ENCODE assay signal across 19 cellular contexts in genomic region chr3:182058488-182058887, GRCh38.
"Had no signal": no experiment of that assay in that cellular context is flagged by ENCODE, and none has a peak within 500 bp of the region (broad histone marks: within the 10 kb centered on the region; RNA-seq: fewer than 3 reads in every experiment).

No MANE protein-coding gene starts in this region.

- H3K4me1 Mint-ChIP-seq: activated B cell treated with CpG ODN at 0.5 μM for 24 hours; activated CD4-positive, alpha-beta T cell treated with anti-CD3 and anti-CD28 coated beads, Interleukin-2, amount 10 ng/mL, durations not matched to agents 24 days and 14 days; activated naive CD4-positive, alpha-beta T cell treated with anti-CD3 and anti-CD28 coated beads, Interleukin-2, amount 50 U/mL, for 24 hours; naive B cell had no signal

- H3K36me3 ChIP-seq: gastroesophageal sphincter, heart right ventricle, neural progenitor cell, thyroid gland had no signal

- H3K9me3 ChIP-seq: gastroesophageal sphincter, heart right ventricle, thyroid gland had no signal

- DNase-seq: activated B cell treated with CpG ODN at 0.5 μM for 24 hours; activated CD4-positive, alpha-beta T cell treated with anti-CD3 and anti-CD28 coated beads, Interleukin-2, amount 10 ng/mL, durations not matched to agents 24 days and 14 days; activated CD8-positive, alpha-beta memory T cell treated with anti-CD3 and anti-CD28 coated beads, Interleukin-2, amount 50 U/mL, for 4 hours; activated CD8-positive, alpha-beta T cell treated with anti-CD3 and anti-CD28 coated beads, Interleukin-2, amount 10 ng/mL, durations not matched to agents 7 days and 5 days; activated effector memory CD4-positive, alpha-beta T cell treated with anti-CD3 and anti-CD28 coated beads, Interleukin-2, amount 50 U/mL, for 16 hours; activated T-cell treated with anti-CD3 and anti-CD28 coated beads, Interleukin-2, amount 50 U/mL, for 48 hours; cortex of kidney; effector CD8-positive, alpha-beta T cell; heart right ventricle; naive B cell; stimulated activated CD4-positive, alpha-beta T cell treated with anti-CD3 and anti-CD28 coated beads, Interleukin-12 subunit alpha, Interleukin-12 subunit beta, amount 100 ng/mL, for 4 hours; stimulated activated CD4-positive, alpha-beta T cell treated with anti-CD3 and anti-CD28 coated beads, Interleukin-2, amount 100 ng/mL, for 24 hours; thyroid gland had no signal

- H3K4me1 ChIP-seq: gastroesophageal sphincter, heart right ventricle, neural progenitor cell, parathyroid adenoma, thyroid gland had no signal

- H3K27me3 Mint-ChIP-seq: activated B cell treated with CpG ODN at 0.5 μM for 24 hours; activated CD4-positive, alpha-beta T cell treated with anti-CD3 and anti-CD28 coated beads, Interleukin-2, amount 10 ng/mL, durations not matched to agents 24 days and 14 days; activated naive CD4-positive, alpha-beta T cell treated with anti-CD3 and anti-CD28 coated beads, Interleukin-2, amount 50 U/mL, for 24 hours; naive B cell had no signal

- H3K27ac ChIP-seq: gastroesophageal sphincter, heart right ventricle, neural progenitor cell, parathyroid adenoma, thyroid gland had no signal

- H3K4me3 ChIP-seq: gastroesophageal sphincter, heart right ventricle, lung, neural progenitor cell, thyroid gland had no signal

- H3K27ac Mint-ChIP-seq: activated B cell treated with CpG ODN at 0.5 μM for 24 hours; activated CD4-positive, alpha-beta T cell treated with anti-CD3 and anti-CD28 coated beads, Interleukin-2, amount 10 ng/mL, durations not matched to agents 24 days and 14 days; activated CD8-positive, alpha-beta T cell treated with anti-CD3 and anti-CD28 coated beads, Interleukin-2, amount 10 ng/mL, durations not matched to agents 7 days and 5 days; activated naive CD4-positive, alpha-beta T cell treated with anti-CD3 and anti-CD28 coated beads, Interleukin-2, amount 50 U/mL, for 24 hours; brain; naive B cell; neural progenitor cell had no signal

- H3K36me3 Mint-ChIP-seq: activated naive CD4-positive, alpha-beta T cell treated with anti-CD3 and anti-CD28 coated beads, Interleukin-2, amount 50 U/mL, for 24 hours; brain; naive B cell; neural progenitor cell had no signal

- H3K4me3 Mint-ChIP-seq: activated B cell treated with CpG ODN at 0.5 μM for 24 hours; activated CD4-positive, alpha-beta T cell treated with anti-CD3 and anti-CD28 coated beads, Interleukin-2, amount 10 ng/mL, durations not matched to agents 24 days and 14 days; activated CD8-positive, alpha-beta T cell treated with anti-CD3 and anti-CD28 coated beads, Interleukin-2, amount 10 ng/mL, durations not matched to agents 7 days and 5 days; activated naive CD4-positive, alpha-beta T cell treated with anti-CD3 and anti-CD28 coated beads, Interleukin-2, amount 50 U/mL, for 24 hours; brain; naive B cell; neural progenitor cell had no signal

- H3K9me3 Mint-ChIP-seq: activated B cell treated with CpG ODN at 0.5 μM for 24 hours; activated CD4-positive, alpha-beta T cell treated with anti-CD3 and anti-CD28 coated beads, Interleukin-2, amount 10 ng/mL, durations not matched to agents 24 days and 14 days; activated naive CD4-positive, alpha-beta T cell treated with anti-CD3 and anti-CD28 coated beads, Interleukin-2, amount 50 U/mL, for 24 hours; neural progenitor cell had no signal

- ATAC-seq: activated CD8-positive, alpha-beta T cell treated with anti-CD3 and anti-CD28 coated beads, Interleukin-2, amount 10 ng/mL, durations not matched to agents 7 days and 5 days; gastroesophageal sphincter; heart right ventricle had no signal

- H3K27me3 ChIP-seq: gastroesophageal sphincter, heart right ventricle, neural progenitor cell, thyroid gland had no signal
